In genomic region chr12:94327819-94328218, GRCh38 we compare ENCODE assay signal across 12 cellular contexts.
"Had no signal": no experiment of that assay in that cellular context is flagged by ENCODE, and none has a peak within 500 bp of the region (broad histone marks: within the 10 kb centered on the region; RNA-seq: fewer than 3 reads in every experiment).

No MANE protein-coding gene starts in this region.

- H3K4me1 ChIP-seq: ascending aorta, colonic mucosa, sigmoid colon, testis, upper lobe of right lung had no signal

- H2AFZ ChIP-seq: hepatocyte had no signal

- H3K79me2 ChIP-seq: hepatocyte had no signal

- H3K4me3 ChIP-seq: ascending aorta, colonic mucosa, hepatocyte, sigmoid colon, testis, upper lobe of right lung had no signal

- H3K9me3 ChIP-seq: ascending aorta, colonic mucosa, sigmoid colon, testis, upper lobe of right lung had no signal

- DNase-seq: activated gamma-delta T cell; activated naive CD8-positive, alpha-beta T cell treated with anti-CD3 and anti-CD28 coated beads, Interleukin-2, amount 10 ng/mL, durations not matched to agents 7 days and 5 days; colonic mucosa; left ventricle myocardium superior; nephron progenitor cell; sigmoid colon; stimulated activated CD4-positive, alpha-beta T cell treated with anti-CD3 and anti-CD28 coated beads, Interleukin-2, amount 100 ng/mL, for 48 hours; stimulated activated CD8-positive, alpha-beta memory T cell treated with anti-CD3 and anti-CD28 coated beads, Interleukin-4, amount 100 ng/mL, for 48 hours; testis; upper lobe of right lung had no signal

- H3K27me3 ChIP-seq: ascending aorta, colonic mucosa, hepatocyte, sigmoid colon, testis, upper lobe of right lung had no signal

- ATAC-seq: left ventricle myocardium superior, upper lobe of right lung had no signal

- H3K27ac ChIP-seq: ascending aorta, colonic mucosa, hepatocyte, sigmoid colon, testis, upper lobe of right lung had no signal

- H3K36me3 ChIP-seq: colonic mucosa, upper lobe of right lung had no signal

- H3K4me2 ChIP-seq: hepatocyte had no signal
